Comparison of ENCODE assay signal across 11 cellular contexts in the genomic region with DNA sequence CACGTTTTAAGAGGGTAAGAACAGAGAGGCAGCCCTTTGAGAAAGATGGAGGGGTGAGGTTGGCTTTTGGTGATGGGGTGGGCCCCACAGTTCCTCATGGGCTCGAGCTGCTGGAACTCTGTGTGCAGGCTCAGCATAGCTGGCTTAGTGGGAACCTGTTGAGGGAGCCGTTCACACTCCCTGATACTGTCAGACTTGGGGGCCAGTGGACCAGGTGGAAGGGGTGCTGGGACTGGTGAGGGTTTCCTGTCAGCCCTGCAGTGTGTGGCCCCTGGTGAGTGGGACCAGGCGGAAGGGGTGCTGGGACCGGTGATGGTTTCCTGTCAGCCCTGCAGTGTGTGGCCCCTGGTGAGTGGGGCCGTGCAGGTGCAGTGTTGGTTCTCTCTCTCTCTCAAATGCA. TPM values are rescaled to one million over a fixed set of nuclear protein-coding genes. Genes with fewer than 3 reads are reported as not detected.
DNase-seq lines count a peak whose midpoint lies in the region; ATAC-seq and TF ChIP-seq lines count a peak whose summit lies in the region.
"Had no signal": no experiment of that assay in that cellular context is flagged by ENCODE, and none has a peak within 500 bp of the region (broad histone marks: within the 10 kb centered on the region; RNA-seq: fewer than 3 reads in every experiment).

No MANE protein-coding gene starts in this region.

- peaks cover 52% of the 10 kb centered on the region for H3K4me1 Mint-ChIP-seq in activated T-helper 17 cell treated with anti-CD3 and anti-CD28 coated beads, Interleukin-2, amount 50 U/mL, for 72 hours
- peaks cover 74 to 76% of the 10 kb centered on the region in 2 donors for H3K4me1 Mint-ChIP-seq in immature natural killer cell

- no peaks in the 10 kb centered on the region for H3K9me3 Mint-ChIP-seq in activated T-helper 17 cell treated with anti-CD3 and anti-CD28 coated beads, Interleukin-2, amount 50 U/mL, for 72 hours
- no peaks in the 10 kb centered on the region for H3K9me3 Mint-ChIP-seq in immature natural killer cell

- H3K4me3 Mint-ChIP-seq in activated T-helper 17 cell treated with anti-CD3 and anti-CD28 coated beads, Interleukin-2, amount 50 U/mL, for 72 hours: peak overlapping the region; percentile 81
- H3K4me3 Mint-ChIP-seq in immature natural killer cell: peak overlapping the region; percentile 51 to 87 (median 79)

- no peaks in the 10 kb centered on the region for H3K27me3 Mint-ChIP-seq in activated T-helper 17 cell treated with anti-CD3 and anti-CD28 coated beads, Interleukin-2, amount 50 U/mL, for 72 hours
- peaks cover 16 to 36% (median 35%) of the 10 kb centered on the region in 3 donors for H3K27me3 Mint-ChIP-seq in immature natural killer cell (ENCODE audit: low read depth in 3 of 3)

- peak overlapping the region; percentile 80 for H3K27ac Mint-ChIP-seq in activated T-helper 17 cell treated with anti-CD3 and anti-CD28 coated beads, Interleukin-2, amount 50 U/mL, for 72 hours
- peak overlapping the region; percentile 95 to 100 (median 99) for H3K27ac Mint-ChIP-seq in immature natural killer cell

- no peaks in the 10 kb centered on the region for H3K27me3 ChIP-seq in upper lobe of right lung
- H3K27me3 ChIP-seq: suprapubic skin had no signal

- peak; percentile 39 for ATAC-seq in activated T-helper 17 cell treated with anti-CD3 and anti-CD28 coated beads, Interleukin-2, amount 50 U/mL, for 72 hours (replicated peaks)
- ATAC-seq in upper lobe of right lung (no peak), HG03469 (IDR thresholded peaks at IDR 0.05; ENCODE audit: unreplicated experiment) (no peak)

- no peaks in the 10 kb centered on the region for H3K36me3 ChIP-seq in upper lobe of right lung
- H3K36me3 ChIP-seq: suprapubic skin had no signal

- peak; percentile 23 for DNase-seq in stimulated activated CD4-positive, alpha-beta T cell treated with anti-CD3 and anti-CD28 coated beads, Interleukin-1b, Interleukin-23, amount 100 ng/mL, for 48 hours
- DNase-seq in stimulated activated CD4-positive, alpha-beta T cell treated with anti-CD3 and anti-CD28 coated beads, Interleukin-2, amount 100 ng/mL, for 48 hours: no peak
- DNase-seq in immature natural killer cell: peak; percentile 63 to 68 (median 66)
- no peak for DNase-seq in upper lobe of right lung
- DNase-seq in NCI-H774 (lab: John Stamatoyannopoulos, UW): no peak
- DNase-seq in SKM-1 (lab: John Stamatoyannopoulos, UW; ENCODE audit: unreplicated experiment): no peak
- DNase-seq: NCI-H2029 treated with DMSO at 0.1 percent for 48 hours had no signal

- peaks cover 52% of the 10 kb centered on the region for H3K4me1 ChIP-seq in upper lobe of right lung

- H3K36me3 Mint-ChIP-seq in activated T-helper 17 cell treated with anti-CD3 and anti-CD28 coated beads, Interleukin-2, amount 50 U/mL, for 72 hours (ENCODE audit: low read depth): peaks cover 12% of the 10 kb centered on the region
- H3K36me3 Mint-ChIP-seq in immature natural killer cell: peaks cover 3 to 25% (median 22%) of the 10 kb centered on the region in 3 donors

- H3K9me3 ChIP-seq in upper lobe of right lung: no peaks in the 10 kb centered on the region
- H3K9me3 ChIP-seq: suprapubic skin had no signal

- peak overlapping the region; percentile 58 for H3K27ac ChIP-seq in upper lobe of right lung
- H3K27ac ChIP-seq: suprapubic skin had no signal

- H3K4me3 ChIP-seq in upper lobe of right lung: no peak overlapping the region
- H3K4me3 ChIP-seq: suprapubic skin had no signal

- no peak for TF ChIP-seq CTCF in upper lobe of right lung (IDR thresholded peaks at IDR 0.05)

- intact Hi-C loops in upper lobe of right lung (cut with DNase I): no loop called here

RNA-seq across cellular contexts. Expression of gene ZNF750, which starts 45.1 kb away (rescaled TPM):
- total RNA-seq in activated T-helper 17 cell treated with anti-CD3 and anti-CD28 coated beads, Interleukin-2, amount 50 U/mL, for 72 hours: not detected
- under 1 TPM in 1 of 3 donors, not detected in 2; 0.11 TPM for polyA plus RNA-seq in immature natural killer cell
- 5.6 TPM for total RNA-seq in upper lobe of right lung
- total RNA-seq: liver had no signal

Comparison
In these comparisons a context has a peak if more than half of its experiments do, and no peak if none do; other contexts are left out.
1. DNase-seq: peak in stimulated activated CD4-positive, alpha-beta T cell treated with anti-CD3 and anti-CD28 coated beads, Interleukin-1b, Interleukin-23, amount 100 ng/mL, for 48 hours (single experiment) and immature natural killer cell (3 of 3); none in stimulated activated CD4-positive, alpha-beta T cell treated with anti-CD3 and anti-CD28 coated beads, Interleukin-2, amount 100 ng/mL, for 48 hours (0 of 2), upper lobe of right lung (single experiment), NCI-H774 (single experiment) and SKM-1 (single experiment).